1 cellular context compared by ENCODE assay signal in the genomic region with DNA sequence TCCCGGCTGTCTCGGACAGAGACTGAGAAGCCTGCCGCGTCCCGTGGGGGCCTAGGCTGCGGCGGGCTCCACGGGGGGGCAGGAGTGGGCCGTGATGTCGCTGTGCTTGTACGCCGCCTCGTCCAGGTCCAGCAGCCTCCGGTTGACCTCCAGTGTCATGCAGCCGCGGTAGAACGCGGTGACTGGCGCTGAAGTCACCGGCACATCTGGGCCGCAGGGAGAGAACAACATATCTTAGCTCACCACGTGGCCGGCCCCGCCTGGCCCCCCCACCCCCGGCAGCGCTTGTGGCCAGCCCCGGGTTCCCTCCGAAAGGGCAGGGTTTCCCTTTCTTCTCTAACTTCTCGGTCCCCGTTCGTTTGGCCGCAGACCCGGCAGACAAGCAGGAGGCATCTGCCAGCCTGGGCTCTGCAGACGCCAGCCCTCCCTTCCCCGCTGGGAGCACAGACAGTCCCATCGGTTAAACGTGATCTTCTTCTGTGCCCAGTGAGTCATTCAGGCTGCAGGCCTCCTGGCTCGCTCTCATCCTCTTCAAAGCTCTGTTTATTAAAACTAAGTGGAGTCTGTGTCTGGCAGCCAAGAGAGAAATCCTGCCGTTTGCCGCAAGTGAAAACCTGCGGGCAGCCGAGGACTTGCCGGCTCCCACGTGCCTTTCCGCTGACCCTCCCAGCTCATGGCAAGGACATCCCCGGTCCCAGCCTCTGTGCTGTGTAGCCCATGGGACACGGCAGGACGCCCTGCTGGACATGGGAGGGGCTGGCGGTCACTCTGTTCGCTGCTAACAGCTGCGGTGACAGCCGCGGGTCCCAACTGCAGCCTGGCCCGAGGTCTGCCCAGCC.
A peak's percentile ranks its signal among the peaks of the same experiment; 100 is the strongest.
TF ChIP-seq lines count a peak whose summit lies in the region.

No MANE protein-coding gene starts in this region.

TF ChIP-seq in SK-N-SH, 30 proteins besides CTCF, POLR2A, EP300 and RAD21 (continued from another document):
- TF ChIP-seq YY1 (IDR thresholded peaks at IDR 0.05; ENCODE audit: low read depth) (no peak; the same call in 1 of the 2 replicates), JUND (IDR thresholded peaks at IDR 0.05) (peak; percentile 89), GATA2 (CRISPR knock-in tag; IDR thresholded peaks at IDR 0.05) (no peak), RCOR1 (IDR thresholded peaks at IDR 0.05; ENCODE audit: low read length) (no peak), NRF1 (IDR thresholded peaks at IDR 0.05; ENCODE audit: low read depth, low read length) (no peak), POLR2AphosphoS5 (IDR thresholded peaks at IDR 0.05; ENCODE audit: low read depth, low read length) (peak; percentile 58), MEF2A (IDR thresholded peaks at IDR 0.05; ENCODE audit: borderline replicate concordance, low read depth) (no peak), TAF1 (IDR thresholded peaks at IDR 0.05; ENCODE audit: borderline replicate concordance, low read depth, low read length) (no peak), FOXM1 (IDR thresholded peaks at IDR 0.05; ENCODE audit: low read depth) (peak; percentile 58), EZH2phosphoT487 (IDR thresholded peaks at IDR 0.05; ENCODE audit: borderline replicate concordance, low read depth) (no peak), FOSL2 (IDR thresholded peaks at IDR 0.05; ENCODE audit: borderline replicate concordance, low read depth) (peak; percentile 89; the same call in 1 of the 2 replicates), TEAD4 (IDR thresholded peaks at IDR 0.05; ENCODE audit: borderline replicate concordance, insufficient read depth) (peak; percentile 72), RXRA (IDR thresholded peaks at IDR 0.05; ENCODE audit: borderline replicate concordance, low read depth) (peak; percentile 84; the same call in 1 of the 2 replicates), MXI1 (IDR thresholded peaks at IDR 0.05; ENCODE audit: low read depth, low read length) (peak; percentile 91), ELF1 (IDR thresholded peaks at IDR 0.05) (no peak)
- TF ChIP-seq, protein P1, sequence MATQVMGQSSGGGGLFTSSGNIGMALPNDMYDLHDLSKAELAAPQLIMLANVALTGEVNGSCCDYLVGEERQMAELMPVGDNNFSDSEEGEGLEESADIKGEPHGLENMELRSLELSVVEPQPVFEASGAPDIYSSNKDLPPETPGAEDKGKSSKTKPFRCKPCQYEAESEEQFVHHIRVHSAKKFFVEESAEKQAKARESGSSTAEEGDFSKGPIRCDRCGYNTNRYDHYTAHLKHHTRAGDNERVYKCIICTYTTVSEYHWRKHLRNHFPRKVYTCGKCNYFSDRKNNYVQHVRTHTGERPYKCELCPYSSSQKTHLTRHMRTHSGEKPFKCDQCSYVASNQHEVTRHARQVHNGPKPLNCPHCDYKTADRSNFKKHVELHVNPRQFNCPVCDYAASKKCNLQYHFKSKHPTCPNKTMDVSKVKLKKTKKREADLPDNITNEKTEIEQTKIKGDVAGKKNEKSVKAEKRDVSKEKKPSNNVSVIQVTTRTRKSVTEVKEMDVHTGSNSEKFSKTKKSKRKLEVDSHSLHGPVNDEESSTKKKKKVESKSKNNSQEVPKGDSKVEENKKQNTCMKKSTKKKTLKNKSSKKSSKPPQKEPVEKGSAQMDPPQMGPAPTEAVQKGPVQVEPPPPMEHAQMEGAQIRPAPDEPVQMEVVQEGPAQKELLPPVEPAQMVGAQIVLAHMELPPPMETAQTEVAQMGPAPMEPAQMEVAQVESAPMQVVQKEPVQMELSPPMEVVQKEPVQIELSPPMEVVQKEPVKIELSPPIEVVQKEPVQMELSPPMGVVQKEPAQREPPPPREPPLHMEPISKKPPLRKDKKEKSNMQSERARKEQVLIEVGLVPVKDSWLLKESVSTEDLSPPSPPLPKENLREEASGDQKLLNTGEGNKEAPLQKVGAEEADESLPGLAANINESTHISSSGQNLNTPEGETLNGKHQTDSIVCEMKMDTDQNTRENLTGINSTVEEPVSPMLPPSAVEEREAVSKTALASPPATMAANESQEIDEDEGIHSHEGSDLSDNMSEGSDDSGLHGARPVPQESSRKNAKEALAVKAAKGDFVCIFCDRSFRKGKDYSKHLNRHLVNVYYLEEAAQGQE (IDR thresholded peaks at IDR 0.05; ENCODE audit: low read depth, low read length), result no peak
- TF ChIP-seq, protein P2, sequence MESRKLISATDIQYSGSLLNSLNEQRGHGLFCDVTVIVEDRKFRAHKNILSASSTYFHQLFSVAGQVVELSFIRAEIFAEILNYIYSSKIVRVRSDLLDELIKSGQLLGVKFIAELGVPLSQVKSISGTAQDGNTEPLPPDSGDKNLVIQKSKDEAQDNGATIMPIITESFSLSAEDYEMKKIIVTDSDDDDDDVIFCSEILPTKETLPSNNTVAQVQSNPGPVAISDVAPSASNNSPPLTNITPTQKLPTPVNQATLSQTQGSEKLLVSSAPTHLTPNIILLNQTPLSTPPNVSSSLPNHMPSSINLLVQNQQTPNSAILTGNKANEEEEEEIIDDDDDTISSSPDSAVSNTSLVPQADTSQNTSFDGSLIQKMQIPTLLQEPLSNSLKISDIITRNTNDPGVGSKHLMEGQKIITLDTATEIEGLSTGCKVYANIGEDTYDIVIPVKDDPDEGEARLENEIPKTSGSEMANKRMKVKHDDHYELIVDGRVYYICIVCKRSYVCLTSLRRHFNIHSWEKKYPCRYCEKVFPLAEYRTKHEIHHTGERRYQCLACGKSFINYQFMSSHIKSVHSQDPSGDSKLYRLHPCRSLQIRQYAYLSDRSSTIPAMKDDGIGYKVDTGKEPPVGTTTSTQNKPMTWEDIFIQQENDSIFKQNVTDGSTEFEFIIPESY (IDR thresholded peaks at IDR 0.05; ENCODE audit: borderline replicate concordance, low read depth), result peak; percentile 50; the same call in 1 of the 2 replicates
- TF ChIP-seq, protein P3, sequence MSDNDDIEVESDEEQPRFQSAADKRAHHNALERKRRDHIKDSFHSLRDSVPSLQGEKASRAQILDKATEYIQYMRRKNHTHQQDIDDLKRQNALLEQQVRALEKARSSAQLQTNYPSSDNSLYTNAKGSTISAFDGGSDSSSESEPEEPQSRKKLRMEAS (IDR thresholded peaks at IDR 0.05; ENCODE audit: low read depth), result peak; percentile 96
- TF ChIP-seq, protein P4, sequence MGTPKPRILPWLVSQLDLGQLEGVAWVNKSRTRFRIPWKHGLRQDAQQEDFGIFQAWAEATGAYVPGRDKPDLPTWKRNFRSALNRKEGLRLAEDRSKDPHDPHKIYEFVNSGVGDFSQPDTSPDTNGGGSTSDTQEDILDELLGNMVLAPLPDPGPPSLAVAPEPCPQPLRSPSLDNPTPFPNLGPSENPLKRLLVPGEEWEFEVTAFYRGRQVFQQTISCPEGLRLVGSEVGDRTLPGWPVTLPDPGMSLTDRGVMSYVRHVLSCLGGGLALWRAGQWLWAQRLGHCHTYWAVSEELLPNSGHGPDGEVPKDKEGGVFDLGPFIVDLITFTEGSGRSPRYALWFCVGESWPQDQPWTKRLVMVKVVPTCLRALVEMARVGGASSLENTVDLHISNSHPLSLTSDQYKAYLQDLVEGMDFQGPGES (IDR thresholded peaks at IDR 0.05; ENCODE audit: low read depth, low read length), result no peak
- TF ChIP-seq, protein P5, sequence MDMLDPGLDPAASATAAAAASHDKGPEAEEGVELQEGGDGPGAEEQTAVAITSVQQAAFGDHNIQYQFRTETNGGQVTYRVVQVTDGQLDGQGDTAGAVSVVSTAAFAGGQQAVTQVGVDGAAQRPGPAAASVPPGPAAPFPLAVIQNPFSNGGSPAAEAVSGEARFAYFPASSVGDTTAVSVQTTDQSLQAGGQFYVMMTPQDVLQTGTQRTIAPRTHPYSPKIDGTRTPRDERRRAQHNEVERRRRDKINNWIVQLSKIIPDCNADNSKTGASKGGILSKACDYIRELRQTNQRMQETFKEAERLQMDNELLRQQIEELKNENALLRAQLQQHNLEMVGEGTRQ (IDR thresholded peaks at IDR 0.05; ENCODE audit: borderline replicate concordance, low read depth, low read length), result no peak
TF ChIP-seq in SK-N-SH: peak in this region for 15.
